In genomic region chr15:90291679-90292356, GRCh38 we compare ENCODE assay signal across 8 cellular contexts. TPM values are rescaled to one million over a fixed set of nuclear protein-coding genes. Genes with fewer than 3 reads are reported as not detected.
DNase-seq lines count a peak whose midpoint lies in the region; ATAC-seq, FAIRE-seq and TF ChIP-seq lines count a peak whose summit lies in the region.
"Had no signal": no experiment of that assay in that cellular context is flagged by ENCODE, and none has a peak within 500 bp of the region (broad histone marks: within the 10 kb centered on the region; RNA-seq: fewer than 3 reads in every experiment).

No MANE protein-coding gene starts in this region.

- ATAC-seq in GM21381 (IDR thresholded peaks at IDR 0.05; ENCODE audit: unreplicated experiment) (no peak), GM19351 (IDR thresholded peaks at IDR 0.05; ENCODE audit: unreplicated experiment) (no peak), GM18505 (IDR thresholded peaks at IDR 0.05; ENCODE audit: unreplicated experiment) (no peak)

- H3K4me3 ChIP-seq in BE2C (ENCODE audit: low read depth, low read length) = no peak overlapping the region
- H3K4me3 ChIP-seq in bronchial epithelial cell (ENCODE audit: low read depth, low read length) = no peak overlapping the region

- H3K9me3 ChIP-seq in BE2C = no peaks in the 10 kb centered on the region
- H3K9me3 ChIP-seq: neutrophil had no signal

- TF ChIP-seq CTCF in BE2C (IDR thresholded peaks at IDR 0.05; ENCODE audit: low read depth, low read length) = no peak
- no peak for TF ChIP-seq CTCF in bronchial epithelial cell (IDR thresholded peaks at IDR 0.05; ENCODE audit: insufficient read depth, low read length, severe bottlenecking)

- H3K27me3 ChIP-seq in BE2C = no peaks in the 10 kb centered on the region
- H3K27me3 ChIP-seq in bronchial epithelial cell (ENCODE audit: control insufficient read depth, insufficient read depth, low read length) = no peaks in the 10 kb centered on the region

- H3K4me1 ChIP-seq in BE2C = no peaks in the 10 kb centered on the region; the same call in 1 of the 2 replicates

- H3K36me3 ChIP-seq in BE2C = no peaks in the 10 kb centered on the region
- no peaks in the 10 kb centered on the region for H3K36me3 ChIP-seq in bronchial epithelial cell (ENCODE audit: control insufficient read depth, insufficient read depth, low read length)
- H3K36me3 ChIP-seq: neutrophil had no signal

- DNase-seq in BE2C (peak; percentile 79), EH (ENCODE audit: low read depth) (peak; percentile 29), NCI-H2196 (lab: John Stamatoyannopoulos, UW; ENCODE audit: unreplicated experiment) (peak; percentile 64), bronchial epithelial cell (ENCODE audit: low read depth) (peak; percentile 55)

- no peak for TF ChIP-seq POLR2A in GM18505 (IDR thresholded peaks at IDR 0.05; ENCODE audit: borderline replicate concordance, extremely low read depth, insufficient read depth, insufficient read length)

- FAIRE-seq in bronchial epithelial cell (lab: Jason Lieb, UNC) = no peak

RNA-seq across cellular contexts. Expression of gene NGRN, which starts 26.3 kb away (rescaled TPM):
- polyA plus RNA-seq in BE2C (2012; ENCODE audit: insufficient read depth, insufficient read length, low read depth) = 226 TPM
- 99.1 and 114 TPM in 2 replicates for total RNA-seq in bronchial epithelial cell

RNA-seq across cellular contexts. Expression of gene TTLL13, which starts 42.5 kb away (rescaled TPM):
- polyA plus RNA-seq in BE2C (2012; ENCODE audit: insufficient read depth, insufficient read length, low read depth) = not detected
- total RNA-seq in bronchial epithelial cell = under 0.01 TPM in 2 replicates

RNA-seq across cellular contexts. Expression of gene GDPGP1, which starts 57.8 kb away (rescaled TPM):
- polyA plus RNA-seq in BE2C (2012; ENCODE audit: insufficient read depth, insufficient read length, low read depth) = 1.6 TPM
- total RNA-seq in bronchial epithelial cell = 2.0 and 2.9 TPM in 2 replicates

RNA-seq across cellular contexts. Expression of gene CIB1, which starts 58.1 kb away (rescaled TPM):
- polyA plus RNA-seq in BE2C (2012; ENCODE audit: insufficient read depth, insufficient read length, low read depth) = 35.4 TPM
- total RNA-seq in bronchial epithelial cell = 41.1 and 50.2 TPM in 2 replicates

Comparison
In these comparisons a context has a peak if more than half of its experiments do, and no peak if none do; other contexts are left out.
1. DNase-seq: peak in every context shown above with its lines; median percentile 79 in BE2C; 64 in NCI-H2196; 55 in bronchial epithelial cell; 29 in EH.